16 cellular contexts compared by ENCODE assay signal in the genomic region with DNA sequence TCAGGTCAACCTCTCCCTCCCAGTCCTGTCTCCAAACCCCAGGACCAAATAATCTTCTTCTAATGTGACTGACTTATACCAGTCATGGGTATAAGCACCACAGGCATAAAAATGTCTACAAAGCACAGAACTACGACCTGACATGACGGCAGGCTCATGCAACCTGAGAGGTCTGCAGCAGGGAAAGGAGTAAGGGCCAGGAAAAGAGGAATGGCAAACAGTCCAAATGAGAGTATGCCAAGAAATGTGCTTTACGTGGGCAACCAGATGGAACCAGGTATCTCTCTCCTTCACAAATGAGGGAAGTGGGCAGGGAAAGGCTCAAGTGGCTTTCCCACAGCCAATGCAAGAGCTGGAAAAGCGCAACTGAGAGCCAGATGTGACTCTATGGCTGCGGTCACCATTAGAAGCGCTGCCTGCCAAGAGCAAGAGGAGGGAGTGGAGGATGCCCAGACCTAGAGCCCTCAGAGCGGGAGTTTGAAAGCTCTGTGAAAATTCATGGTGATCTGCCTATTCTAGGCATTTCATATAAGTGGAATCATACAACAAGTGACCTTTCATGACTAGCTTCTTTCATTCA. TPM values are rescaled to one million over a fixed set of nuclear protein-coding genes. Genes with fewer than 3 reads are reported as not detected.
DNase-seq lines count a peak whose midpoint lies in the region; ATAC-seq, FAIRE-seq and TF ChIP-seq lines count a peak whose summit lies in the region.
"Had no signal": no experiment of that assay in that cellular context is flagged by ENCODE, and none has a peak within 500 bp of the region (broad histone marks: within the 10 kb centered on the region; RNA-seq: fewer than 3 reads in every experiment).

No MANE protein-coding gene starts in this region.

- no peaks in the 10 kb centered on the region for H3F3A ChIP-seq in Loucy (ENCODE audit: low read depth)

- no peaks in the 10 kb centered on the region for H3K9me2 ChIP-seq in Loucy (replicated peaks; ENCODE audit: low read depth, low read length)

- no peak overlapping the region for H3K4me3 Mint-ChIP-seq in osteocyte (ENCODE audit: unreplicated experiment)
- H3K4me3 Mint-ChIP-seq: activated T-helper 1 cell treated with anti-CD3 and anti-CD28 coated beads, Interleukin-12 subunit alpha, Interleukin-12 subunit beta, Interleukin-2, Interleukin-4 antibody, amounts not matched to agents 30 ng/mL and 10 ng/mL and 1 ng/mL, durations not matched to agents 14 hours and 24 hours and 36 hours; memory B cell had no signal

- no peak overlapping the region for H3K4me3 ChIP-seq in BLaER1 treated with 17β-estradiol and CSF1 and Interleukin-3, amounts not matched to agents 10 nM and 100 nM
- H3K4me3 ChIP-seq in Loucy (ENCODE audit: low read length, poor library complexity, severe bottlenecking) (no peak overlapping the region), bronchial epithelial cell (ENCODE audit: low read depth, low read length) (no peak overlapping the region)
- H3K4me3 ChIP-seq: ascending aorta had no signal

- no peaks in the 10 kb centered on the region for H3K27me3 Mint-ChIP-seq in osteocyte (ENCODE audit: unreplicated experiment)
- H3K27me3 Mint-ChIP-seq: memory B cell had no signal

- H3K36me3 Mint-ChIP-seq in osteocyte (ENCODE audit: unreplicated experiment) = peaks cover 9% of the 10 kb centered on the region

- no peak overlapping the region for H3K9ac ChIP-seq in BLaER1 treated with 17β-estradiol and CSF1 and Interleukin-3, amounts not matched to agents 10 nM and 100 nM
- no peak overlapping the region for H3K9ac ChIP-seq in Loucy (ENCODE audit: low read depth, low read length, poor library complexity, severe bottlenecking)

- TF ChIP-seq CTCF in Loucy (conservative IDR thresholded peaks at IDR 0.05; ENCODE audit: low read length) (no peak), bronchial epithelial cell (IDR thresholded peaks at IDR 0.05; ENCODE audit: insufficient read depth, low read length, severe bottlenecking) (no peak), osteocyte (IDR thresholded peaks at IDR 0.05) (no peak)

- DNase-seq in bronchial epithelial cell (ENCODE audit: low read depth) (no peak), osteocyte (ENCODE audit: extremely low spot score, unreplicated experiment) (peak; percentile 49), retina (no peak), GM19238 (ENCODE audit: insufficient read length, low spot score) (no peak), ACHN (no peak)
- DNase-seq: EL, NCI-H446 treated with DMSO at 0.1 percent for 48 hours had no signal

- H3K27ac Mint-ChIP-seq in osteocyte (ENCODE audit: unreplicated experiment) = no peak overlapping the region
- H3K27ac Mint-ChIP-seq: activated T-helper 1 cell treated with anti-CD3 and anti-CD28 coated beads, Interleukin-12 subunit alpha, Interleukin-12 subunit beta, Interleukin-2, Interleukin-4 antibody, amounts not matched to agents 30 ng/mL and 10 ng/mL and 1 ng/mL, durations not matched to agents 14 hours and 24 hours and 36 hours; memory B cell had no signal

- no peaks in the 10 kb centered on the region for H3K9me3 Mint-ChIP-seq in osteocyte (ENCODE audit: unreplicated experiment)
- H3K9me3 Mint-ChIP-seq: activated T-helper 1 cell treated with anti-CD3 and anti-CD28 coated beads, Interleukin-12 subunit alpha, Interleukin-12 subunit beta, Interleukin-2, Interleukin-4 antibody, amounts not matched to agents 30 ng/mL and 10 ng/mL and 1 ng/mL, durations not matched to agents 14 hours and 24 hours and 36 hours; memory B cell had no signal

- H3K27me3 ChIP-seq in BLaER1 treated with 17β-estradiol and CSF1 and Interleukin-3, amounts not matched to agents 10 nM and 100 nM = no peaks in the 10 kb centered on the region
- no peaks in the 10 kb centered on the region for H3K27me3 ChIP-seq in Loucy (ENCODE audit: insufficient read depth, low read length, poor library complexity, severe bottlenecking)
- H3K27me3 ChIP-seq in bronchial epithelial cell (ENCODE audit: control insufficient read depth, insufficient read depth, low read length) = no peaks in the 10 kb centered on the region
- H3K27me3 ChIP-seq: ascending aorta had no signal

- H4K20me1 ChIP-seq in BLaER1 treated with 17β-estradiol and CSF1 and Interleukin-3, amounts not matched to agents 10 nM and 100 nM = peaks cover 22 to 86% (median 56%) of the 10 kb centered on the region in 11 experiments; a peak in 18 of 22 replicates
- peaks cover 46% of the 10 kb centered on the region for H4K20me1 ChIP-seq in Loucy (ENCODE audit: insufficient read depth, low read length, poor library complexity, severe bottlenecking)

- peaks cover 0 to 4% (median 0%) of the 10 kb centered on the region in 11 experiments; a peak in 1 of 22 replicates for H3K9me3 ChIP-seq in BLaER1 treated with 17β-estradiol and CSF1 and Interleukin-3, amounts not matched to agents 10 nM and 100 nM (replicated peaks in 1 of 11)
- no peaks in the 10 kb centered on the region for H3K9me3 ChIP-seq in Loucy (ENCODE audit: insufficient read depth, low read depth, low read length)
- H3K9me3 ChIP-seq: ascending aorta had no signal

- FAIRE-seq in bronchial epithelial cell (lab: Jason Lieb, UNC) = peak; percentile 18
- FAIRE-seq: GM12892, RCC 7860 had no signal

- in situ Hi-C loops in ACHN (cut with HindIII; ENCODE audit: low pct_ligation_motif_present, low pct_unique_long_range_greater_than_20kb, low sequenced_read_pairs) = no loop called here

- peaks cover 88% of the 10 kb centered on the region for H3K79me2 ChIP-seq in Loucy (ENCODE audit: insufficient read depth, low read length)

- H3K4me2 ChIP-seq in BLaER1 treated with 17β-estradiol and CSF1 and Interleukin-3, amounts not matched to agents 10 nM and 100 nM = peak overlapping the region; percentile 2 to 74 (median 53); a peak in 13 of 22 replicates
- H3K4me2 ChIP-seq in Loucy (ENCODE audit: low read depth, low read length, poor library complexity, severe bottlenecking) = peak overlapping the region; percentile 87

- ATAC-seq in HG03442 (IDR thresholded peaks at IDR 0.05; ENCODE audit: unreplicated experiment) = no peak

- H3K4me1 ChIP-seq in BLaER1 treated with 17β-estradiol and CSF1 and Interleukin-3, amounts not matched to agents 10 nM and 100 nM = peaks cover 61 to 82% (median 72%) of the 10 kb centered on the region in 10 experiments
- peaks cover 77% of the 10 kb centered on the region for H3K4me1 ChIP-seq in Loucy (ENCODE audit: insufficient read depth, low read length, poor library complexity, severe bottlenecking)

- H3K4me1 Mint-ChIP-seq in osteocyte (ENCODE audit: unreplicated experiment) = peaks cover 11% of the 10 kb centered on the region

- H3K27ac ChIP-seq in BLaER1 treated with 17β-estradiol and CSF1 and Interleukin-3, amounts not matched to agents 10 nM and 100 nM = no peak overlapping the region
- H3K27ac ChIP-seq: ascending aorta had no signal

- no peak overlapping the region for H2AFZ ChIP-seq in Loucy (ENCODE audit: low read length)

- peaks cover 16 to 40% (median 26%) of the 10 kb centered on the region in 11 experiments; a peak in 21 of 22 replicates for H3K36me3 ChIP-seq in BLaER1 treated with 17β-estradiol and CSF1 and Interleukin-3, amounts not matched to agents 10 nM and 100 nM
- peaks cover 16% of the 10 kb centered on the region; the same call in 1 of the 2 replicates for H3K36me3 ChIP-seq in Loucy (ENCODE audit: insufficient read depth, low read length)
- peaks cover 9% of the 10 kb centered on the region for H3K36me3 ChIP-seq in bronchial epithelial cell (ENCODE audit: control insufficient read depth, insufficient read depth, low read length)

RNA-seq across cellular contexts. Expression of a gene that starts 6.0 kb away (rescaled TPM):
- total RNA-seq in bronchial epithelial cell = 207 and 221 TPM in 2 replicates
- 76.3 and 80.0 TPM in 2 replicates for total RNA-seq in osteocyte

RNA-seq across cellular contexts. Expression of a gene that starts 37.5 kb away (rescaled TPM):
- not detected in 2 replicates for total RNA-seq in bronchial epithelial cell
- not detected in 2 replicates for total RNA-seq in osteocyte
- total RNA-seq: ascending aorta, fibroblast of villous mesenchyme had no signal
